In the genomic region with DNA sequence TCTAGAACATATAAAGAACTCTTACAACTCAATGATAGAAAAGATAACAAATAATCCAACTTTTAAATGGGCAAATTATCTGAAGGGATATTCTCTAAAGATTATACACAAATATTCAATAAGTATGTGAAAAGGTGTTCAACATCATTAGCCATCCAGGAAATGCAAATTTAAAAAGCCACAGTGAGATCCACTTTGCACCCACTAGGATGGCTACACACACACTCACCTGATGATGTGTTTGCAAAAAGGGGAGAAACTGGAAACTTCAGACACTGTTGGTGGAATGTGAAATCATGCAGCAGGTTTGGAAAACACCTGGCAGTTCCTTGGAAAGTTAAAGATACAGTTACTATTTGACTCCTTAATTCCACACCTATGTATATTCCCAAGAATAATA, we compare ENCODE assay signal across 25 cellular contexts.
"Had no signal": no experiment of that assay in that cellular context is flagged by ENCODE, and none has a peak within 500 bp of the region (broad histone marks: within the 10 kb centered on the region; RNA-seq: fewer than 3 reads in every experiment).

No MANE protein-coding gene starts in this region.

- FAIRE-seq: pancreas, small intestine, urothelium cell line had no signal

- H3K9me3 ChIP-seq: neutrophil, pancreas, prostate gland, right lobe of liver, sigmoid colon, stomach, thoracic aorta, thyroid gland, tibial nerve, upper lobe of left lung, vagina had no signal

- H3K36me3 ChIP-seq: neutrophil, pancreas, prostate gland, right lobe of liver, sigmoid colon, stomach, thoracic aorta, thyroid gland, tibial nerve, upper lobe of left lung, vagina had no signal

- H3K27ac ChIP-seq: neutrophil, pancreas, prostate gland, right lobe of liver, sigmoid colon, stomach, thoracic aorta, thyroid gland, tibial nerve, upper lobe of left lung, vagina had no signal

- H3K27me3 ChIP-seq: neutrophil, pancreas, right lobe of liver, sigmoid colon, stomach, thyroid gland, tibial nerve, upper lobe of left lung, vagina had no signal

- H3K4me1 ChIP-seq: pancreas, prostate gland, right lobe of liver, sigmoid colon, stomach, thyroid gland, tibial nerve, upper lobe of left lung, vagina had no signal

- ATAC-seq: naive thymus-derived CD8-positive, alpha-beta T cell; natural killer cell treated with Interleukin-12 subunit alpha and Interleukin-12 subunit beta and Interleukin-15 and Interleukin-18, amount 100 ng/mL, for 72 hours; pancreas; right cardiac atrium; right lobe of liver; stimulated activated effector memory CD8-positive, alpha-beta T cell treated with anti-CD3 and anti-CD28 coated beads, Interleukin-12 subunit alpha, Interleukin-12 subunit beta, amount 100 ng/mL, for 72 hours; stimulated activated naive B cell treated with anti-CD40 and anti-IgM and Interleukin-4, amounts not matched to agents 10 μg/mL and 1 μg/mL and 100 μg/mL, for 72 hours had no signal

- H3K4me3 ChIP-seq: pancreas, prostate gland, right lobe of liver, sigmoid colon, stomach, thoracic aorta, thyroid gland, tibial nerve, upper lobe of left lung, vagina had no signal

- DNase-seq: naive thymus-derived CD8-positive, alpha-beta T cell; nephron progenitor cell; nucleus accumbens; pancreas; right cardiac atrium; right lobe of liver; sigmoid colon; small intestine; stimulated activated CD4-positive, alpha-beta T cell treated with anti-CD3 and anti-CD28 coated beads, Interleukin-12 subunit alpha, Interleukin-12 subunit beta, amount 100 ng/mL, for 4 hours; stimulated activated CD4-positive, alpha-beta T cell treated with anti-CD3 and anti-CD28 coated beads, Interleukin-1b, Interleukin-23, amount 100 ng/mL, for 48 hours; stimulated activated CD4-positive, alpha-beta T cell treated with anti-CD3 and anti-CD28 coated beads, Interleukin-4, amount 100 ng/mL, for 24 hours; stimulated activated naive B cell treated with anti-CD40 and anti-IgM and Interleukin-4, amounts not matched to agents 10 μg/mL and 1 μg/mL and 100 μg/mL, for 72 hours; stimulated activated naive CD4-positive, alpha-beta T cell treated with Interleukin-2 at 50 U/mL for 16 hours; stomach; thyroid gland; trophoblast cell; upper lobe of left lung had no signal
